In the genomic region with DNA sequence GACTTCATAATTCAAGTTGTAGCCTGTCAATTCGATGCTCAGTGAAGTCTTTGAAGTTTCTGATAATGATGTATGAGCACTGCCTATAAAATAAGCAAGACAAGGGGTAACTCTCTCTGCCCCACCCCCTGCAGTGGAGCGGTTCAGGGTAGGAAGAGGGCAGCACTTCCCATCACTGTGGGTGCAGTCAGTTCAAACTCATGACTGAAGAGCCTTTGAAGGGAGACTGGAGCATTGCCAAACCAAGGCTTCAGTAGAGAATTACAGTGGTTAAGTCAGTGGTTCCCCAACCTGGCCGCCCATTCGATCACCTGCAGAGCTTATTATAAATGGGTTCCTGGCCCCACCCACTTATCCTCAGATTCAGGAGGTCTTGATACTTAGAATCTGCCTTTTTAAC, we compare ENCODE assay signal across 9 cellular contexts.
DNase-seq lines count a peak whose midpoint lies in the region; ATAC-seq and TF ChIP-seq lines count a peak whose summit lies in the region.
"Had no signal": no experiment of that assay in that cellular context is flagged by ENCODE, and none has a peak within 500 bp of the region (broad histone marks: within the 10 kb centered on the region; RNA-seq: fewer than 3 reads in every experiment).

No MANE protein-coding gene starts in this region.

- H3K9me2 ChIP-seq in HCT116 (ENCODE audit: insufficient read depth) = no peaks in the 10 kb centered on the region

- no peak for TF ChIP-seq CTCF in HCT116 (IDR thresholded peaks at IDR 0.05 in 2 of 3, conservative IDR thresholded peaks at IDR 0.05 in 1 of 3; ENCODE audit: borderline replicate concordance in 1 of 3, insufficient read depth in 1 of 3, low read depth in 2 of 3, low read length in 2 of 3)
- no peak for TF ChIP-seq CTCF in natural killer cell (IDR thresholded peaks at IDR 0.05)
- TF ChIP-seq CTCF in left ventricle myocardium inferior (IDR thresholded peaks at IDR 0.05; ENCODE audit: borderline replicate concordance) = no peak

- no peaks in the 10 kb centered on the region for H3K79me2 ChIP-seq in HCT116 (ENCODE audit: insufficient read depth, low read length)

- H3K4me1 ChIP-seq in BLaER1 (peaks cover 30% of the 10 kb centered on the region), HCT116 (ENCODE audit: control insufficient read depth in 1 of 2, insufficient read depth in 2 of 2, low read length in 2 of 2) (peaks cover 27 to 31% of the 10 kb centered on the region in 2 experiments), left ventricle myocardium inferior (peaks cover 16% of the 10 kb centered on the region)

- no peak overlapping the region for H3K4me3 Mint-ChIP-seq in central memory CD8-positive, alpha-beta T cell
- no peak overlapping the region for H3K4me3 Mint-ChIP-seq in natural killer cell

- no peaks in the 10 kb centered on the region for H3K27me3 Mint-ChIP-seq in central memory CD8-positive, alpha-beta T cell
- H3K27me3 Mint-ChIP-seq in natural killer cell (ENCODE audit: low read depth in 2 of 2) = peaks cover 19 to 31% of the 10 kb centered on the region in 2 donors

- H3K9me3 Mint-ChIP-seq in central memory CD8-positive, alpha-beta T cell = no peaks in the 10 kb centered on the region
- H3K9me3 Mint-ChIP-seq in natural killer cell = no peaks in the 10 kb centered on the region

- H3K36me3 ChIP-seq in BLaER1 (no peaks in the 10 kb centered on the region), HCT116 (ENCODE audit: control insufficient read depth in 1 of 2, insufficient read depth in 2 of 2, low read length in 2 of 2) (no peaks in the 10 kb centered on the region), left ventricle myocardium inferior (no peaks in the 10 kb centered on the region)

- no TSS peak for BruUV-seq in HCT116 (replicated peaks; lab: Mats Ljungman, UMichigan)

- peak overlapping the region; percentile 23; the same call in 1 of the 2 replicates for H3K4me2 ChIP-seq in BLaER1
- peak overlapping the region; percentile 25; the same call in 1 of the 2 replicates for H3K4me2 ChIP-seq in HCT116 (ENCODE audit: low read length)

- CTCF ChIA-PET in HCT116 (lab: Charles Lee) = interaction anchor here (1.4 kb wide), 1 partner anchor 9 kb away, joined by 4 read pairs; no protein-coding TSS in a partner anchor

- TF ChIP-seq POLR2A in HCT116 (IDR thresholded peaks at IDR 0.05; ENCODE audit: borderline replicate concordance, extremely low read depth, insufficient read depth, insufficient read length) = no peak

- TF ChIP-seq RAD21 in HCT116 (IDR thresholded peaks at IDR 0.05; ENCODE audit: low read depth) = no peak

- RAD21 ChIA-PET in HCT116 (lab: Charles Lee; ENCODE audit: low non-redundant PET in 1 of 2, low total read pairs in 2 of 2, uncharacterized antibody in 2 of 2, unreplicated experiment in 2 of 2) = interaction anchor here in 1 of 2 experiments (0.6 kb wide), 1 partner anchor 194 kb away, joined by 4 read pairs; no protein-coding TSS in a partner anchor

- no peak overlapping the region for H3K27ac ChIP-seq in BLaER1
- no peak overlapping the region for H3K27ac ChIP-seq in HCT116 (ENCODE audit: low read depth, low read length)
- no peak overlapping the region for H3K27ac ChIP-seq in left ventricle myocardium inferior (replicated peaks)
- H3K27ac ChIP-seq: HL-60 had no signal

- ATAC-seq in HCT116 (peak; percentile 58), natural killer cell (no peak), HG03175 (IDR thresholded peaks at IDR 0.05; ENCODE audit: unreplicated experiment) (no peak), SK-N-SH treated with all-trans-retinoic acid at 6 μM for 48 hours (no peak)
- ATAC-seq in central memory CD8-positive, alpha-beta T cell (replicated peaks; ENCODE audit: extremely low read depth, poor library complexity, severe bottlenecking) = peak; percentile 70

- no peak overlapping the region for H3K9ac ChIP-seq in BLaER1
- no peak overlapping the region for H3K9ac ChIP-seq in HCT116 (ENCODE audit: low read length)

- H3K9me3 ChIP-seq in BLaER1 (no peaks in the 10 kb centered on the region), HCT116 (ENCODE audit: control insufficient read depth in 1 of 2, insufficient read depth in 1 of 2, low read depth in 1 of 2, low read length in 2 of 2) (no peaks in the 10 kb centered on the region), left ventricle myocardium inferior (replicated peaks) (no peaks in the 10 kb centered on the region)

- no peak overlapping the region for H2AFZ ChIP-seq in HCT116 (ENCODE audit: low read depth, low read length, poor library complexity, severe bottlenecking)

- H3K4me1 Mint-ChIP-seq in central memory CD8-positive, alpha-beta T cell = peaks cover 6% of the 10 kb centered on the region
- no peaks in the 10 kb centered on the region for H3K4me1 Mint-ChIP-seq in natural killer cell

- H3K27ac Mint-ChIP-seq in central memory CD8-positive, alpha-beta T cell (ENCODE audit: low read depth) = no peak overlapping the region
- no peak overlapping the region for H3K27ac Mint-ChIP-seq in natural killer cell

- DNase-seq in HCT116 (ENCODE audit: low read depth, low spot score) (no peak), T-helper 1 cell (peak in 3 of 5 donors; percentile 19 to 30 (median 23)), natural killer cell (no peak), left ventricle myocardium inferior (no peak)
- peak; percentile 13 for DNase-seq in central memory CD8-positive, alpha-beta T cell (ENCODE audit: low spot score in 2 of 2)

- peaks cover 1% of the 10 kb centered on the region for H3K36me3 Mint-ChIP-seq in central memory CD8-positive, alpha-beta T cell (ENCODE audit: insufficient read depth)
- H3K36me3 Mint-ChIP-seq in natural killer cell = no peaks in the 10 kb centered on the region

- POLR2A ChIA-PET in HCT116 (lab: Charles Lee) = no interaction called here

- intact Hi-C loops in HCT116 (cut with micrococcal nuclease) = loop anchor here (10.0 kb wide), 1 partner anchor 203 kb away; no protein-coding TSS in a partner anchor
- intact Hi-C loops in natural killer cell (cut with micrococcal nuclease) = no loop called here
- intact Hi-C loops in left ventricle myocardium inferior (cut with micrococcal nuclease) = no loop called here

- H3K27me3 ChIP-seq in BLaER1 (peaks cover 7% of the 10 kb centered on the region; the same call in 1 of the 2 replicates), HCT116 (ENCODE audit: insufficient read depth, low read length) (peaks cover 5% of the 10 kb centered on the region; the same call in 1 of the 2 replicates), left ventricle myocardium inferior (ENCODE audit: low read depth) (peaks cover 28% of the 10 kb centered on the region)

- no peak overlapping the region for H3K4me3 ChIP-seq in BLaER1
- H3K4me3 ChIP-seq in HCT116 (replicated peaks in 1 of 2; ENCODE audit: low read depth in 1 of 2, low read length in 2 of 2) = no peak overlapping the region
- H3K4me3 ChIP-seq in left ventricle myocardium inferior = no peak overlapping the region

- H4K20me1 ChIP-seq in BLaER1 (no peaks in the 10 kb centered on the region), HCT116 (ENCODE audit: insufficient read depth) (no peaks in the 10 kb centered on the region)

TF ChIP-seq in HCT116, 20 proteins besides CTCF, POLR2A, EP300 and RAD21:
- TF ChIP-seq SRF (IDR thresholded peaks at IDR 0.05; ENCODE audit: low read depth) = no peak
TF ChIP-seq in HCT116: peak in this region for 0.

TF ChIP-seq in SK-N-SH treated with all-trans-retinoic acid at 6 μM for 48 hours, 23 proteins besides CTCF, POLR2A, EP300 and RAD21 (continues in another document):
- TF ChIP-seq ISL1 (CRISPR knock-in tag; IDR thresholded peaks at IDR 0.05) = no peak
- TF ChIP-seq ESRRG (CRISPR knock-in tag; IDR thresholded peaks at IDR 0.05) = no peak
- TF ChIP-seq TOX (CRISPR knock-in tag; IDR thresholded peaks at IDR 0.05; ENCODE audit: borderline replicate concordance) = no peak
- TF ChIP-seq, protein P1, sequence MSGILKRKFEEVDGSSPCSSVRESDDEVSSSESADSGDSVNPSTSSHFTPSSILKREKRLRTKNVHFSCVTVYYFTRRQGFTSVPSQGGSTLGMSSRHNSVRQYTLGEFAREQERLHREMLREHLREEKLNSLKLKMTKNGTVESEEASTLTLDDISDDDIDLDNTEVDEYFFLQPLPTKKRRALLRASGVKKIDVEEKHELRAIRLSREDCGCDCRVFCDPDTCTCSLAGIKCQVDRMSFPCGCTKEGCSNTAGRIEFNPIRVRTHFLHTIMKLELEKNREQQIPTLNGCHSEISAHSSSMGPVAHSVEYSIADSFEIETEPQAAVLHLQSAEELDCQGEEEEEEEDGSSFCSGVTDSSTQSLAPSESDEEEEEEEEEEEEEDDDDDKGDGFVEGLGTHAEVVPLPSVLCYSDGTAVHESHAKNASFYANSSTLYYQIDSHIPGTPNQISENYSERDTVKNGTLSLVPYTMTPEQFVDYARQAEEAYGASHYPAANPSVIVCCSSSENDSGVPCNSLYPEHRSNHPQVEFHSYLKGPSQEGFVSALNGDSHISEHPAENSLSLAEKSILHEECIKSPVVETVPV (CRISPR knock-in tag; IDR thresholded peaks at IDR 0.05) = no peak
- TF ChIP-seq, protein P2, sequence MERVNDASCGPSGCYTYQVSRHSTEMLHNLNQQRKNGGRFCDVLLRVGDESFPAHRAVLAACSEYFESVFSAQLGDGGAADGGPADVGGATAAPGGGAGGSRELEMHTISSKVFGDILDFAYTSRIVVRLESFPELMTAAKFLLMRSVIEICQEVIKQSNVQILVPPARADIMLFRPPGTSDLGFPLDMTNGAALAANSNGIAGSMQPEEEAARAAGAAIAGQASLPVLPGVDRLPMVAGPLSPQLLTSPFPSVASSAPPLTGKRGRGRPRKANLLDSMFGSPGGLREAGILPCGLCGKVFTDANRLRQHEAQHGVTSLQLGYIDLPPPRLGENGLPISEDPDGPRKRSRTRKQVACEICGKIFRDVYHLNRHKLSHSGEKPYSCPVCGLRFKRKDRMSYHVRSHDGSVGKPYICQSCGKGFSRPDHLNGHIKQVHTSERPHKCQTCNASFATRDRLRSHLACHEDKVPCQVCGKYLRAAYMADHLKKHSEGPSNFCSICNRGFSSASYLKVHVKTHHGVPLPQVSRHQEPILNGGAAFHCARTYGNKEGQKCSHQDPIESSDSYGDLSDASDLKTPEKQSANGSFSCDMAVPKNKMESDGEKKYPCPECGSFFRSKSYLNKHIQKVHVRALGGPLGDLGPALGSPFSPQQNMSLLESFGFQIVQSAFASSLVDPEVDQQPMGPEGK (CRISPR knock-in tag; IDR thresholded peaks at IDR 0.05; ENCODE audit: borderline replicate concordance) = no peak
- no peak for TF ChIP-seq CSDC2 (CRISPR knock-in tag; IDR thresholded peaks at IDR 0.05)
- TF ChIP-seq ZNF565 (CRISPR knock-in tag; conservative IDR thresholded peaks at IDR 0.05; ENCODE audit: low read depth) = no peak
- no peak for TF ChIP-seq ZNF70 (CRISPR knock-in tag; IDR thresholded peaks at IDR 0.05)

Comparison
In these comparisons a context has a peak if more than half of its experiments do, and no peak if none do; other contexts are left out.
1. ATAC-seq: peak in HCT116 (single experiment) and central memory CD8-positive, alpha-beta T cell (single experiment); none in natural killer cell (0 of 3), HG03175 (single experiment) and SK-N-SH treated with all-trans-retinoic acid at 6 μM for 48 hours (single experiment).
2. DNase-seq: peak in T-helper 1 cell (3 of 5) and central memory CD8-positive, alpha-beta T cell (2 of 2); none in HCT116 (single experiment), natural killer cell (single experiment) and left ventricle myocardium inferior (single experiment).